In genomic region chrX:32281853-32282252, GRCh38 we compare ENCODE assay signal across 29 cellular contexts.
"Had no signal": no experiment of that assay in that cellular context is flagged by ENCODE, and none has a peak within 500 bp of the region (broad histone marks: within the 10 kb centered on the region; RNA-seq: fewer than 3 reads in every experiment).

No MANE protein-coding gene starts in this region.

- DNase-seq: activated CD4-positive, alpha-beta T cell treated with anti-CD3 and anti-CD28 coated beads for 4 hours; activated CD8-positive, alpha-beta T cell treated with anti-CD3 and anti-CD28 coated beads, Interleukin-2, amount 10 ng/mL, durations not matched to agents 7 days and 5 days; activated effector memory CD4-positive, alpha-beta T cell treated with anti-CD3 and anti-CD28 coated beads, Interleukin-2, amount 50 U/mL, for 16 hours; activated naive CD4-positive, alpha-beta T cell treated with Interleukin-2 at 50 U/mL for 16 hours; activated naive CD8-positive, alpha-beta T cell treated with anti-CD3 and anti-CD28 coated beads, Interleukin-2, amount 50 U/mL, for 24 hours; activated T-cell treated with anti-CD3 and anti-CD28 coated beads, Interleukin-2, amount 50 U/mL, for 24 hours; amniotic stem cell; body of pancreas; central memory CD4-positive, alpha-beta T cell; Karpas-422; NCI-H1105 treated with DMSO at 0.1 percent for 48 hours; NCI-H1436 treated with DMSO at 0.1 percent for 48 hours; NCI-H187; NCI-H2081; NCI-H2171; NCI-H2227 treated with DMSO at 0.1 percent for 48 hours; NCI-H446 treated with DMSO at 0.1 percent for 48 hours; NCI-H524 treated with DMSO at 0.1 percent for 48 hours; NCI-H748 treated with DMSO at 0.1 percent for 48 hours; Peyer's patch; SHP77; T-helper 1 cell had no signal

- FAIRE-seq: bronchial epithelial cell, K562 had no signal

- H3K4me1 Mint-ChIP-seq: activated naive CD8-positive, alpha-beta T cell treated with anti-CD3 and anti-CD28 coated beads, Interleukin-2, amount 50 U/mL, for 24 hours had no signal

- H3K27me3 Mint-ChIP-seq: activated naive CD8-positive, alpha-beta T cell treated with anti-CD3 and anti-CD28 coated beads, Interleukin-2, amount 50 U/mL, for 24 hours had no signal

- ATAC-seq: activated CD4-positive, CD25-positive, alpha-beta regulatory T cell treated with anti-CD3 and anti-CD28 coated beads, Interleukin-2, amount 50 U/mL, for 24 hours; activated CD8-positive, alpha-beta T cell treated with anti-CD3 and anti-CD28 coated beads, Interleukin-2, amount 10 ng/mL, durations not matched to agents 7 days and 5 days; activated naive CD4-positive, alpha-beta T cell treated with anti-CD3 and anti-CD28 coated beads, Interleukin-2, amount 50 U/mL, for 72 hours; activated naive CD8-positive, alpha-beta T cell treated with anti-CD3 and anti-CD28 coated beads, Interleukin-2, amount 50 U/mL, for 24 hours; body of pancreas; K562 had no signal

- H3K9me3 ChIP-seq: ascending aorta, body of pancreas, Peyer's patch, SJSA1 had no signal

- H3K36me3 Mint-ChIP-seq: activated naive CD4-positive, alpha-beta T cell treated with anti-CD3 and anti-CD28 coated beads, Interleukin-2, amount 50 U/mL, for 72 hours had no signal

- H3K9me3 Mint-ChIP-seq: activated naive CD8-positive, alpha-beta T cell treated with anti-CD3 and anti-CD28 coated beads, Interleukin-2, amount 50 U/mL, for 24 hours; activated T-cell treated with anti-CD3 and anti-CD28 coated beads, Interleukin-2, amount 50 U/mL, for 24 hours; activated T-helper 1 cell treated with anti-CD3 and anti-CD28 coated beads, Interleukin-12 subunit alpha, Interleukin-12 subunit beta, Interleukin-2, Interleukin-4 antibody, amounts not matched to agents 30 ng/mL and 10 ng/mL and 1 ng/mL, durations not matched to agents 14 hours and 24 hours and 36 hours had no signal

- H3K36me3 ChIP-seq: Peyer's patch, SJSA1 had no signal

- H3K4me3 Mint-ChIP-seq: activated CD8-positive, alpha-beta T cell treated with anti-CD3 and anti-CD28 coated beads, Interleukin-2, amount 10 ng/mL, durations not matched to agents 7 days and 5 days; activated naive CD8-positive, alpha-beta T cell treated with anti-CD3 and anti-CD28 coated beads, Interleukin-2, amount 50 U/mL, for 24 hours; activated T-cell treated with anti-CD3 and anti-CD28 coated beads, Interleukin-2, amount 50 U/mL, for 24 hours; activated T-helper 1 cell treated with anti-CD3 and anti-CD28 coated beads, Interleukin-12 subunit alpha, Interleukin-12 subunit beta, Interleukin-2, Interleukin-4 antibody, amounts not matched to agents 30 ng/mL and 10 ng/mL and 1 ng/mL, durations not matched to agents 14 hours and 24 hours and 36 hours had no signal

- H3K27ac Mint-ChIP-seq: activated CD8-positive, alpha-beta T cell treated with anti-CD3 and anti-CD28 coated beads, Interleukin-2, amount 10 ng/mL, durations not matched to agents 7 days and 5 days; activated naive CD4-positive, alpha-beta T cell treated with anti-CD3 and anti-CD28 coated beads, Interleukin-2, amount 50 U/mL, for 72 hours; activated naive CD8-positive, alpha-beta T cell treated with anti-CD3 and anti-CD28 coated beads, Interleukin-2, amount 50 U/mL, for 24 hours; activated T-cell treated with anti-CD3 and anti-CD28 coated beads, Interleukin-2, amount 50 U/mL, for 24 hours; activated T-helper 1 cell treated with anti-CD3 and anti-CD28 coated beads, Interleukin-12 subunit alpha, Interleukin-12 subunit beta, Interleukin-2, Interleukin-4 antibody, amounts not matched to agents 30 ng/mL and 10 ng/mL and 1 ng/mL, durations not matched to agents 14 hours and 24 hours and 36 hours had no signal

- H3K27me3 ChIP-seq: ascending aorta, body of pancreas, Peyer's patch, SJSA1 had no signal

- H3K4me1 ChIP-seq: ascending aorta, body of pancreas, Peyer's patch, SJSA1 had no signal

- H3K4me3 ChIP-seq: ascending aorta, body of pancreas, K562, Peyer's patch, SJSA1 had no signal

- H3K27ac ChIP-seq: ascending aorta, body of pancreas, Peyer's patch, SJSA1 had no signal
